In the genomic region with DNA sequence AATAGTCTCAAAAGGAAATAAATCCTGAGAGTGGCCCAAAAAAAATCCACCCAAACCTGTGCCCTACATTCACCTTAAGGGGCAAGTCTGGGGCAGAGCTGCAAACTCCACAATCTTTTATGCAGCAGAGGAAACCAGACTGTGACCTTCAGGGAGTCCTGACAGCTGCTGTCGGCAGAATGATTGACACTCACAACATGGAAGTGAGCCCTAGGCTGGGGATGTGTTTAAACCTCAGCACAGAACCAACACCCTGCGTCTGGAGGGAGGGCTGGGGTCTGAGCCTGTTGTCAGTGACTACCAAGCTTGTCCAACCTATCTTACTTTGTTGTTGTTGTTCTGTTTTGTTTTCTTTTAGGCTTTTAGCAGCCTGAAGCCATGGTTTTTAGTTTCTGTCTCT, we compare ENCODE assay signal across 30 cellular contexts. TPM values are rescaled to one million over a fixed set of nuclear protein-coding genes. Genes with fewer than 3 reads are reported as not detected.
A peak's percentile ranks its signal among the peaks of the same experiment; 100 is the strongest.
DNase-seq lines count a peak whose midpoint lies in the region; ATAC-seq and TF ChIP-seq lines count a peak whose summit lies in the region.
"Had no signal": no experiment of that assay in that cellular context is flagged by ENCODE, and none has a peak within 500 bp of the region (broad histone marks: within the 10 kb centered on the region; RNA-seq: fewer than 3 reads in every experiment).

No MANE protein-coding gene starts in this region.

- TF ChIP-seq CTCF in dorsolateral prefrontal cortex (IDR thresholded peaks at IDR 0.05 in 54 of 56, conservative IDR thresholded peaks at IDR 0.05 in 2 of 56; ENCODE audit: low read depth in 1 of 56, partially characterized antibody in 56 of 56), result no peak
- TF ChIP-seq CTCF in psoas muscle (IDR thresholded peaks at IDR 0.05), result no peak

- H3K9me3 ChIP-seq in psoas muscle, result no peaks in the 10 kb centered on the region
- H3K9me3 ChIP-seq: body of pancreas, neutrophil, thyroid gland had no signal

- no peaks in the 10 kb centered on the region for H3K36me3 ChIP-seq in psoas muscle (ENCODE audit: insufficient read depth in 1 of 2, low read depth in 1 of 2)
- H3K36me3 ChIP-seq: neutrophil, thyroid gland had no signal

- H3K27me3 ChIP-seq in dorsolateral prefrontal cortex (no peaks in the 10 kb centered on the region), psoas muscle (ENCODE audit: insufficient read depth in 3 of 3, low read length in 2 of 3) (no peaks in the 10 kb centered on the region)
- H3K27me3 ChIP-seq: body of pancreas, neutrophil, thyroid gland had no signal

- peak overlapping the region in 50 of 59 donors; percentile 6 to 90 (median 66) for H3K27ac ChIP-seq in dorsolateral prefrontal cortex
- no peak overlapping the region for H3K27ac ChIP-seq in psoas muscle
- H3K27ac ChIP-seq: body of pancreas, neutrophil, SK-N-MC, skin epidermis, thyroid gland had no signal

- 7 to 16% (median 10%) methylated on average over 2 of the region's 2 CpGs for WGBS in psoas muscle, 3 donors

- H3K4me1 ChIP-seq in psoas muscle, result no peaks in the 10 kb centered on the region
- H3K4me1 ChIP-seq: body of pancreas had no signal

- DNase-seq in DMS53 (lab: John Stamatoyannopoulos, UW), result peak; percentile 63
- DNase-seq in DMS53 treated with DMSO at 0.1 percent for 48 hours (lab: John Stamatoyannopoulos, UW; ENCODE audit: unreplicated experiment), result no peak
- peak; percentile 33 for DNase-seq in NCI-H2171 treated with DMSO at 0.1 percent for 48 hours (lab: John Stamatoyannopoulos, UW)
- DNase-seq in dorsolateral prefrontal cortex, result no peak
- DNase-seq in psoas muscle, result no peak
- DNase-seq in effector CD8-positive, alpha-beta T cell (lab: John Stamatoyannopoulos, UW), result no peak
- DNase-seq: 8988T; activated CD4-positive, alpha-beta memory T cell treated with anti-CD3 and anti-CD28 coated beads, Interleukin-2, amount 10 ng/mL, durations not matched to agents 7 days and 5 days; activated T-cell treated with anti-CD3 and anti-CD28 coated beads, Interleukin-2, amount 50 U/mL, for 1 hour; body of pancreas; CD4-positive, alpha-beta memory T cell; DMS153; effector memory CD4-positive, alpha-beta T cell; GDM1; HCEC 1CT; kidney glomerular epithelial cell; mammary epithelial cell; NCI-H2029; NCI-H226; NCI-H69; stimulated activated naive CD8-positive, alpha-beta T cell treated with anti-CD3 and anti-CD28 coated beads, Interleukin-15, amount 100 ng/mL, for 72 hours; thyroid gland had no signal

- ATAC-seq in psoas muscle, result peak; percentile 64 to 72 (median 70)
- ATAC-seq in GM19023 (IDR thresholded peaks at IDR 0.05; ENCODE audit: unreplicated experiment), result no peak
- ATAC-seq in GM21737 (IDR thresholded peaks at IDR 0.05; ENCODE audit: unreplicated experiment), result no peak
- ATAC-seq: activated CD4-positive, CD25-positive, alpha-beta regulatory T cell treated with anti-CD3 and anti-CD28 coated beads, Interleukin-2, amount 50 U/mL, for 24 hours; body of pancreas; stimulated activated naive CD8-positive, alpha-beta T cell treated with anti-CD3 and anti-CD28 coated beads, Interleukin-15, amount 100 ng/mL, for 72 hours had no signal

- H3K4me3 ChIP-seq in dorsolateral prefrontal cortex (peak overlapping the region in 1 of 59 donors; percentile 5), psoas muscle (no peak overlapping the region)
- H3K4me3 ChIP-seq: body of pancreas, SK-N-MC, skin epidermis, thyroid gland had no signal

- intact Hi-C loops in dorsolateral prefrontal cortex (cut with DNase I), result no loop called here
- intact Hi-C loops in psoas muscle (cut with DNase I), result no loop called here

RNA-seq across cellular contexts. Expression of a gene that starts 39.6 kb away (rescaled TPM):
- total RNA-seq in dorsolateral prefrontal cortex (100 to 1,000 TPM in 78 of 120 experiments, 10 to 100 TPM in 42; 32.4 to 184 (median 107) TPM), psoas muscle (1 to 10 TPM; 1.6 to 2.8 (median 2.4) TPM)
- polyA plus RNA-seq in psoas muscle, result 1 to 10 TPM in 2 of 3 donors, under 1 TPM in 1; 0.97 to 3.1 (median 1.9) TPM
- total RNA-seq: M059J had no signal
- polyA plus RNA-seq: IgD-negative memory B cell had no signal

Comparison
In these comparisons a context has a peak if more than half of its experiments do, and no peak if none do; other contexts are left out.
1. DNase-seq: peak in DMS53 (single experiment) and NCI-H2171 treated with DMSO at 0.1 percent for 48 hours (single experiment); none in DMS53 treated with DMSO at 0.1 percent for 48 hours (single experiment), dorsolateral prefrontal cortex (0 of 10), psoas muscle (0 of 2) and effector CD8-positive, alpha-beta T cell (single experiment).
2. ATAC-seq: peak in psoas muscle (4 of 4); none in GM19023 (single experiment) and GM21737 (single experiment).
3. RNA of a gene that starts 39.6 kb away (total RNA-seq): 32.4 to 184 TPM in dorsolateral prefrontal cortex; 1.6 to 2.8 TPM in psoas muscle; every median in the first group is over 4 times any median in the second.